ENCODE assay signal across 1 cellular context in genomic region chr1:6601049-6601864, GRCh38.
TF ChIP-seq lines count a peak whose summit lies in the region.

No MANE protein-coding gene starts in this region.

TF ChIP-seq in HepG2, 621 proteins besides CTCF, POLR2A, EP300 and RAD21 (continued from another document and continues in another):
- TF ChIP-seq ZNF512 (CRISPR knock-in tag; IDR thresholded peaks at IDR 0.05) = no peak
- peak; percentile 12; the same call in 1 of the 2 replicates for TF ChIP-seq ZNF280D (CRISPR knock-in tag; IDR thresholded peaks at IDR 0.05)
- 0 out of 2 replicates have a peak, but pooled peaks have one; percentile 21 for TF ChIP-seq ZSCAN22 (CRISPR knock-in tag; IDR thresholded peaks at IDR 0.05)
- TF ChIP-seq TEF (CRISPR knock-in tag; IDR thresholded peaks at IDR 0.05) = no peak
- TF ChIP-seq ZKSCAN1 (IDR thresholded peaks at IDR 0.05; ENCODE audit: low read length) = no peak
- TF ChIP-seq KDM4B (CRISPR knock-in tag; IDR thresholded peaks at IDR 0.05) = no peak
- TF ChIP-seq TERF1 (CRISPR knock-in tag; IDR thresholded peaks at IDR 0.05) = no peak
- peak; percentile 57; the same call in 1 of the 2 replicates for TF ChIP-seq IKZF5 (CRISPR knock-in tag; IDR thresholded peaks at IDR 0.05)
- TF ChIP-seq ARHGAP35 (CRISPR knock-in tag; IDR thresholded peaks at IDR 0.05; ENCODE audit: borderline replicate concordance) = no peak
- no peak for TF ChIP-seq CSRNP1 (CRISPR knock-in tag; IDR thresholded peaks at IDR 0.05)
- no peak for TF ChIP-seq XBP1 (CRISPR knock-in tag; IDR thresholded peaks at IDR 0.05)
- peak; percentile 97 for TF ChIP-seq SAP130 (CRISPR knock-in tag; IDR thresholded peaks at IDR 0.05; ENCODE audit: low read depth)
- no peak for TF ChIP-seq KMT2B (CRISPR knock-in tag; IDR thresholded peaks at IDR 0.05)
- TF ChIP-seq E2F5 (CRISPR knock-in tag; conservative IDR thresholded peaks at IDR 0.05) = no peak
- no peak for TF ChIP-seq ZNF318 (CRISPR knock-in tag; IDR thresholded peaks at IDR 0.05)
- TF ChIP-seq ZNF12 (CRISPR knock-in tag; IDR thresholded peaks at IDR 0.05) = no peak
- no peak for TF ChIP-seq NFIB (CRISPR knock-in tag; IDR thresholded peaks at IDR 0.05; ENCODE audit: borderline replicate concordance)
- no peak for TF ChIP-seq RNF2 (conservative IDR thresholded peaks at IDR 0.05; ENCODE audit: low read depth)
- no peak for TF ChIP-seq ZBTB43 (CRISPR knock-in tag; conservative IDR thresholded peaks at IDR 0.05)
- TF ChIP-seq PREB (CRISPR knock-in tag; IDR thresholded peaks at IDR 0.05) = no peak
- no peak for TF ChIP-seq TBX3 (IDR thresholded peaks at IDR 0.05; ENCODE audit: borderline replicate concordance)
- TF ChIP-seq ZNF276 (CRISPR knock-in tag; IDR thresholded peaks at IDR 0.05; ENCODE audit: low read depth) = peak; percentile 20; the same call in 1 of the 2 replicates
- no peak for TF ChIP-seq ZNF260 (CRISPR knock-in tag; IDR thresholded peaks at IDR 0.05; ENCODE audit: borderline replicate concordance, low read depth)
- TF ChIP-seq CREB3 (CRISPR knock-in tag; IDR thresholded peaks at IDR 0.05) = no peak
- TF ChIP-seq ARNTL (CRISPR knock-in tag; IDR thresholded peaks at IDR 0.05) = no peak
- TF ChIP-seq ZFP41 (CRISPR knock-in tag; IDR thresholded peaks at IDR 0.05; ENCODE audit: borderline replicate concordance) = no peak
